ENCODE assay signal across 8 cellular contexts in genomic region chr13:52405369-52405766, GRCh38. TPM values are rescaled to one million over a fixed set of nuclear protein-coding genes. Genes with fewer than 3 reads are reported as not detected.
DNase-seq lines count a peak whose midpoint lies in the region; ATAC-seq and TF ChIP-seq lines count a peak whose summit lies in the region.

No MANE protein-coding gene starts in this region.

- peaks cover 12% of the 10 kb centered on the region for H3K4me1 ChIP-seq in hepatocyte (ENCODE audit: insufficient read depth)

- no peaks in the 10 kb centered on the region for H3K9me3 ChIP-seq in hepatocyte (ENCODE audit: low read depth)

- POLR2A ChIA-PET in activated CD4-positive, alpha-beta memory T cell treated with anti-CD3 and anti-CD28 coated beads, Interleukin-2, amount 10 ng/mL, durations not matched to agents 7 days and 5 days (lab: Charles Lee), result interaction anchor here (0.9 to 1.1 kb wide), 2 partner anchors 9 to 11 kb away, joined by 3 to 4 read pairs; no protein-coding TSS in a partner anchor

- H3K4me3 ChIP-seq in hepatocyte, result peak overlapping the region; percentile 52
- peak overlapping the region; percentile 33 to 62 (median 53) for H3K4me3 ChIP-seq in skin epidermis

- H3K27ac Mint-ChIP-seq in activated CD4-positive, alpha-beta memory T cell treated with anti-CD3 and anti-CD28 coated beads, Interleukin-2, amount 10 ng/mL, durations not matched to agents 7 days and 5 days, result no peak overlapping the region

- peak overlapping the region; percentile 96 for H3K4me2 ChIP-seq in hepatocyte

- peak; percentile 28 for ATAC-seq in GM18909 (IDR thresholded peaks at IDR 0.05; ENCODE audit: poor library complexity, unreplicated experiment)

- H3K4me3 Mint-ChIP-seq in activated CD4-positive, alpha-beta memory T cell treated with anti-CD3 and anti-CD28 coated beads, Interleukin-2, amount 10 ng/mL, durations not matched to agents 7 days and 5 days, result peak overlapping the region; percentile 62

- H3K36me3 Mint-ChIP-seq in activated CD4-positive, alpha-beta memory T cell treated with anti-CD3 and anti-CD28 coated beads, Interleukin-2, amount 10 ng/mL, durations not matched to agents 7 days and 5 days (ENCODE audit: low read depth), result no peaks in the 10 kb centered on the region

- H2AFZ ChIP-seq in hepatocyte, result peak overlapping the region; percentile 56

- H4K20me1 ChIP-seq in hepatocyte (ENCODE audit: insufficient read depth, poor library complexity, severe bottlenecking), result no peaks in the 10 kb centered on the region

- TF ChIP-seq CTCF in hepatocyte (IDR thresholded peaks at IDR 0.05; ENCODE audit: poor library complexity), result no peak

- peaks cover 20% of the 10 kb centered on the region for H3K4me1 Mint-ChIP-seq in activated CD4-positive, alpha-beta memory T cell treated with anti-CD3 and anti-CD28 coated beads, Interleukin-2, amount 10 ng/mL, durations not matched to agents 7 days and 5 days

- H3K79me2 ChIP-seq in hepatocyte, result no peaks in the 10 kb centered on the region

- H3K9me2 ChIP-seq in hepatocyte (replicated peaks; ENCODE audit: insufficient read depth), result no peaks in the 10 kb centered on the region

- H3K36me3 ChIP-seq in hepatocyte (replicated peaks; ENCODE audit: insufficient read depth, low read depth), result no peaks in the 10 kb centered on the region

- DNase-seq in activated CD4-positive, alpha-beta memory T cell treated with anti-CD3 and anti-CD28 coated beads, Interleukin-2, amount 10 ng/mL, durations not matched to agents 7 days and 5 days, result no peak
- no peak for DNase-seq in hepatocyte (ENCODE audit: low spot score)
- DNase-seq in LoVo (ENCODE audit: low spot score), result no peak
- no peak for DNase-seq in activated effector memory CD4-positive, alpha-beta T cell treated with anti-CD3 and anti-CD28 coated beads, Interleukin-2, amount 50 U/mL, for 16 hours
- DNase-seq in NCI-H2081 (lab: John Stamatoyannopoulos, UW), result no peak
- DNase-seq in SIG-M5 (lab: John Stamatoyannopoulos, UW), result no peak

- no peaks in the 10 kb centered on the region for H3K9me3 Mint-ChIP-seq in activated CD4-positive, alpha-beta memory T cell treated with anti-CD3 and anti-CD28 coated beads, Interleukin-2, amount 10 ng/mL, durations not matched to agents 7 days and 5 days

- CTCF ChIA-PET in activated CD4-positive, alpha-beta memory T cell treated with anti-CD3 and anti-CD28 coated beads, Interleukin-2, amount 10 ng/mL, durations not matched to agents 7 days and 5 days (lab: Charles Lee), result interaction anchor here (1.0 to 1.3 kb wide), 2 partner anchors 44 to 45 kb away, joined by 5 to 8 read pairs; partner anchors contain the start of gene VPS36

- 25% methylated on average over 14 of the region's 14 CpGs for WGBS in hepatocyte (ENCODE audit: low lambda C conversion rate, missing lambda C conversion rate)

- H3K27me3 ChIP-seq in hepatocyte, result peaks cover 26% of the 10 kb centered on the region

- H3K27ac ChIP-seq in hepatocyte (no peak overlapping the region), skin epidermis (peak overlapping the region in 17 of 21 experiments; percentile 4 to 82 (median 63))

- H3K27me3 Mint-ChIP-seq in activated CD4-positive, alpha-beta memory T cell treated with anti-CD3 and anti-CD28 coated beads, Interleukin-2, amount 10 ng/mL, durations not matched to agents 7 days and 5 days, result peaks cover 25% of the 10 kb centered on the region

RNA-seq across cellular contexts. Expression of gene THSD1, which starts 0.6 kb away (rescaled TPM):
- under 1 TPM; 0.23 to 0.28 TPM for total RNA-seq in activated CD4-positive, alpha-beta memory T cell treated with anti-CD3 and anti-CD28 coated beads, Interleukin-2, amount 10 ng/mL, durations not matched to agents 7 days and 5 days
- 1.00 and 1.4 TPM in 2 replicates for total RNA-seq in hepatocyte
- 0.34 and 1.4 TPM in 2 replicates for polyA plus RNA-seq in hepatocyte

RNA-seq across cellular contexts. Expression of gene VPS36, which starts 45.1 kb away (rescaled TPM):
- total RNA-seq in activated CD4-positive, alpha-beta memory T cell treated with anti-CD3 and anti-CD28 coated beads, Interleukin-2, amount 10 ng/mL, durations not matched to agents 7 days and 5 days, result 10 to 100 TPM; 41.8 to 43.4 TPM
- total RNA-seq in hepatocyte, result 42.0 and 49.0 TPM in 2 replicates
- 23.5 and 32.3 TPM in 2 replicates for polyA plus RNA-seq in hepatocyte

RNA-seq across cellular contexts. Expression of gene CKAP2, which starts 49.9 kb away (rescaled TPM):
- total RNA-seq in activated CD4-positive, alpha-beta memory T cell treated with anti-CD3 and anti-CD28 coated beads, Interleukin-2, amount 10 ng/mL, durations not matched to agents 7 days and 5 days, result 10 to 100 TPM; 81.8 to 83.7 TPM
- total RNA-seq in hepatocyte, result 20.7 and 21.4 TPM in 2 replicates
- polyA plus RNA-seq in hepatocyte, result 15.3 and 17.2 TPM in 2 replicates
